ENCODE assay signal across 1 cellular context in genomic region chr3:123066599-123066895, GRCh38.
TF ChIP-seq lines count a peak whose summit lies in the region.

No MANE protein-coding gene starts in this region.

TF ChIP-seq in K562, 482 proteins besides CTCF, POLR2A, EP300 and RAD21 (continued from another document):
- TF ChIP-seq, protein P1, sequence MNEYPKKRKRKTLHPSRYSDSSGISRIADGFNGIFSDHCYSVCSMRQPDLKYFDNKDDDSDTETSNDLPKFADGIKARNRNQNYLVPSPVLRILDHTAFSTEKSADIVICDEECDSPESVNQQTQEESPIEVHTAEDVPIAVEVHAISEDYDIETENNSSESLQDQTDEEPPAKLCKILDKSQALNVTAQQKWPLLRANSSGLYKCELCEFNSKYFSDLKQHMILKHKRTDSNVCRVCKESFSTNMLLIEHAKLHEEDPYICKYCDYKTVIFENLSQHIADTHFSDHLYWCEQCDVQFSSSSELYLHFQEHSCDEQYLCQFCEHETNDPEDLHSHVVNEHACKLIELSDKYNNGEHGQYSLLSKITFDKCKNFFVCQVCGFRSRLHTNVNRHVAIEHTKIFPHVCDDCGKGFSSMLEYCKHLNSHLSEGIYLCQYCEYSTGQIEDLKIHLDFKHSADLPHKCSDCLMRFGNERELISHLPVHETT (CRISPR knock-in tag; conservative IDR thresholded peaks at IDR 0.05 in 1 of 2, IDR thresholded peaks at IDR 0.05 in 1 of 2): peak in 1 of 2 experiments; percentile 55; a peak in 1 of 4 replicates
- 0 out of 2 replicates have a peak, but pooled peaks have one; percentile 32 for TF ChIP-seq NR2C2 (CRISPR knock-in tag; IDR thresholded peaks at IDR 0.05)
- no peak for TF ChIP-seq NR2C2 (tag; IDR thresholded peaks at IDR 0.05)
- TF ChIP-seq, protein P2, sequence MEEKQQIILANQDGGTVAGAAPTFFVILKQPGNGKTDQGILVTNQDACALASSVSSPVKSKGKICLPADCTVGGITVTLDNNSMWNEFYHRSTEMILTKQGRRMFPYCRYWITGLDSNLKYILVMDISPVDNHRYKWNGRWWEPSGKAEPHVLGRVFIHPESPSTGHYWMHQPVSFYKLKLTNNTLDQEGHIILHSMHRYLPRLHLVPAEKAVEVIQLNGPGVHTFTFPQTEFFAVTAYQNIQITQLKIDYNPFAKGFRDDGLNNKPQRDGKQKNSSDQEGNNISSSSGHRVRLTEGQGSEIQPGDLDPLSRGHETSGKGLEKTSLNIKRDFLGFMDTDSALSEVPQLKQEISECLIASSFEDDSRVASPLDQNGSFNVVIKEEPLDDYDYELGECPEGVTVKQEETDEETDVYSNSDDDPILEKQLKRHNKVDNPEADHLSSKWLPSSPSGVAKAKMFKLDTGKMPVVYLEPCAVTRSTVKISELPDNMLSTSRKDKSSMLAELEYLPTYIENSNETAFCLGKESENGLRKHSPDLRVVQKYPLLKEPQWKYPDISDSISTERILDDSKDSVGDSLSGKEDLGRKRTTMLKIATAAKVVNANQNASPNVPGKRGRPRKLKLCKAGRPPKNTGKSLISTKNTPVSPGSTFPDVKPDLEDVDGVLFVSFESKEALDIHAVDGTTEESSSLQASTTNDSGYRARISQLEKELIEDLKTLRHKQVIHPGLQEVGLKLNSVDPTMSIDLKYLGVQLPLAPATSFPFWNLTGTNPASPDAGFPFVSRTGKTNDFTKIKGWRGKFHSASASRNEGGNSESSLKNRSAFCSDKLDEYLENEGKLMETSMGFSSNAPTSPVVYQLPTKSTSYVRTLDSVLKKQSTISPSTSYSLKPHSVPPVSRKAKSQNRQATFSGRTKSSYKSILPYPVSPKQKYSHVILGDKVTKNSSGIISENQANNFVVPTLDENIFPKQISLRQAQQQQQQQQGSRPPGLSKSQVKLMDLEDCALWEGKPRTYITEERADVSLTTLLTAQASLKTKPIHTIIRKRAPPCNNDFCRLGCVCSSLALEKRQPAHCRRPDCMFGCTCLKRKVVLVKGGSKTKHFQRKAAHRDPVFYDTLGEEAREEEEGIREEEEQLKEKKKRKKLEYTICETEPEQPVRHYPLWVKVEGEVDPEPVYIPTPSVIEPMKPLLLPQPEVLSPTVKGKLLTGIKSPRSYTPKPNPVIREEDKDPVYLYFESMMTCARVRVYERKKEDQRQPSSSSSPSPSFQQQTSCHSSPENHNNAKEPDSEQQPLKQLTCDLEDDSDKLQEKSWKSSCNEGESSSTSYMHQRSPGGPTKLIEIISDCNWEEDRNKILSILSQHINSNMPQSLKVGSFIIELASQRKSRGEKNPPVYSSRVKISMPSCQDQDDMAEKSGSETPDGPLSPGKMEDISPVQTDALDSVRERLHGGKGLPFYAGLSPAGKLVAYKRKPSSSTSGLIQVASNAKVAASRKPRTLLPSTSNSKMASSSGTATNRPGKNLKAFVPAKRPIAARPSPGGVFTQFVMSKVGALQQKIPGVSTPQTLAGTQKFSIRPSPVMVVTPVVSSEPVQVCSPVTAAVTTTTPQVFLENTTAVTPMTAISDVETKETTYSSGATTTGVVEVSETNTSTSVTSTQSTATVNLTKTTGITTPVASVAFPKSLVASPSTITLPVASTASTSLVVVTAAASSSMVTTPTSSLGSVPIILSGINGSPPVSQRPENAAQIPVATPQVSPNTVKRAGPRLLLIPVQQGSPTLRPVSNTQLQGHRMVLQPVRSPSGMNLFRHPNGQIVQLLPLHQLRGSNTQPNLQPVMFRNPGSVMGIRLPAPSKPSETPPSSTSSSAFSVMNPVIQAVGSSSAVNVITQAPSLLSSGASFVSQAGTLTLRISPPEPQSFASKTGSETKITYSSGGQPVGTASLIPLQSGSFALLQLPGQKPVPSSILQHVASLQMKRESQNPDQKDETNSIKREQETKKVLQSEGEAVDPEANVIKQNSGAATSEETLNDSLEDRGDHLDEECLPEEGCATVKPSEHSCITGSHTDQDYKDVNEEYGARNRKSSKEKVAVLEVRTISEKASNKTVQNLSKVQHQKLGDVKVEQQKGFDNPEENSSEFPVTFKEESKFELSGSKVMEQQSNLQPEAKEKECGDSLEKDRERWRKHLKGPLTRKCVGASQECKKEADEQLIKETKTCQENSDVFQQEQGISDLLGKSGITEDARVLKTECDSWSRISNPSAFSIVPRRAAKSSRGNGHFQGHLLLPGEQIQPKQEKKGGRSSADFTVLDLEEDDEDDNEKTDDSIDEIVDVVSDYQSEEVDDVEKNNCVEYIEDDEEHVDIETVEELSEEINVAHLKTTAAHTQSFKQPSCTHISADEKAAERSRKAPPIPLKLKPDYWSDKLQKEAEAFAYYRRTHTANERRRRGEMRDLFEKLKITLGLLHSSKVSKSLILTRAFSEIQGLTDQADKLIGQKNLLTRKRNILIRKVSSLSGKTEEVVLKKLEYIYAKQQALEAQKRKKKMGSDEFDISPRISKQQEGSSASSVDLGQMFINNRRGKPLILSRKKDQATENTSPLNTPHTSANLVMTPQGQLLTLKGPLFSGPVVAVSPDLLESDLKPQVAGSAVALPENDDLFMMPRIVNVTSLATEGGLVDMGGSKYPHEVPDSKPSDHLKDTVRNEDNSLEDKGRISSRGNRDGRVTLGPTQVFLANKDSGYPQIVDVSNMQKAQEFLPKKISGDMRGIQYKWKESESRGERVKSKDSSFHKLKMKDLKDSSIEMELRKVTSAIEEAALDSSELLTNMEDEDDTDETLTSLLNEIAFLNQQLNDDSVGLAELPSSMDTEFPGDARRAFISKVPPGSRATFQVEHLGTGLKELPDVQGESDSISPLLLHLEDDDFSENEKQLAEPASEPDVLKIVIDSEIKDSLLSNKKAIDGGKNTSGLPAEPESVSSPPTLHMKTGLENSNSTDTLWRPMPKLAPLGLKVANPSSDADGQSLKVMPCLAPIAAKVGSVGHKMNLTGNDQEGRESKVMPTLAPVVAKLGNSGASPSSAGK (IDR thresholded peaks at IDR 0.05): peak; percentile 97; the same call in 1 of the 2 replicates
- TF ChIP-seq ZNF140 (CRISPR knock-in tag; IDR thresholded peaks at IDR 0.05): no peak
- TF ChIP-seq SP1 (CRISPR knock-in tag; IDR thresholded peaks at IDR 0.05): 0 out of 2 replicates have a peak, but pooled peaks have one; percentile 27
- peak; percentile 99 for TF ChIP-seq L3MBTL2 (IDR thresholded peaks at IDR 0.05)
- TF ChIP-seq RAD51 (IDR thresholded peaks at IDR 0.05; ENCODE audit: borderline replicate concordance, low read depth): peak; percentile 73; the same call in 1 of the 2 replicates
- TF ChIP-seq ELF1 (tag; IDR thresholded peaks at IDR 0.05): peak; percentile 45; the same call in 1 of the 2 replicates
- TF ChIP-seq, protein P3, sequence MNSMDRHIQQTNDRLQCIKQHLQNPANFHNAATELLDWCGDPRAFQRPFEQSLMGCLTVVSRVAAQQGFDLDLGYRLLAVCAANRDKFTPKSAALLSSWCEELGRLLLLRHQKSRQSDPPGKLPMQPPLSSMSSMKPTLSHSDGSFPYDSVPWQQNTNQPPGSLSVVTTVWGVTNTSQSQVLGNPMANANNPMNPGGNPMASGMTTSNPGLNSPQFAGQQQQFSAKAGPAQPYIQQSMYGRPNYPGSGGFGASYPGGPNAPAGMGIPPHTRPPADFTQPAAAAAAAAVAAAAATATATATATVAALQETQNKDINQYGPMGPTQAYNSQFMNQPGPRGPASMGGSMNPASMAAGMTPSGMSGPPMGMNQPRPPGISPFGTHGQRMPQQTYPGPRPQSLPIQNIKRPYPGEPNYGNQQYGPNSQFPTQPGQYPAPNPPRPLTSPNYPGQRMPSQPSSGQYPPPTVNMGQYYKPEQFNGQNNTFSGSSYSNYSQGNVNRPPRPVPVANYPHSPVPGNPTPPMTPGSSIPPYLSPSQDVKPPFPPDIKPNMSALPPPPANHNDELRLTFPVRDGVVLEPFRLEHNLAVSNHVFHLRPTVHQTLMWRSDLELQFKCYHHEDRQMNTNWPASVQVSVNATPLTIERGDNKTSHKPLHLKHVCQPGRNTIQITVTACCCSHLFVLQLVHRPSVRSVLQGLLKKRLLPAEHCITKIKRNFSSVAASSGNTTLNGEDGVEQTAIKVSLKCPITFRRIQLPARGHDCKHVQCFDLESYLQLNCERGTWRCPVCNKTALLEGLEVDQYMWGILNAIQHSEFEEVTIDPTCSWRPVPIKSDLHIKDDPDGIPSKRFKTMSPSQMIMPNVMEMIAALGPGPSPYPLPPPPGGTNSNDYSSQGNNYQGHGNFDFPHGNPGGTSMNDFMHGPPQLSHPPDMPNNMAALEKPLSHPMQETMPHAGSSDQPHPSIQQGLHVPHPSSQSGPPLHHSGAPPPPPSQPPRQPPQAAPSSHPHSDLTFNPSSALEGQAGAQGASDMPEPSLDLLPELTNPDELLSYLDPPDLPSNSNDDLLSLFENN (IDR thresholded peaks at IDR 0.05; ENCODE audit: low read depth in 2 of 2, low read length in 2 of 2): no peak
- TF ChIP-seq MYC (IDR thresholded peaks at IDR 0.05; ENCODE audit: low read depth, low read length): no peak
- 0 out of 2 replicates have a peak, but pooled peaks have one; percentile 30 for TF ChIP-seq MYC (CRISPR knock-in tag; IDR thresholded peaks at IDR 0.05; ENCODE audit: borderline replicate concordance, low read depth)
- TF ChIP-seq, protein P4, sequence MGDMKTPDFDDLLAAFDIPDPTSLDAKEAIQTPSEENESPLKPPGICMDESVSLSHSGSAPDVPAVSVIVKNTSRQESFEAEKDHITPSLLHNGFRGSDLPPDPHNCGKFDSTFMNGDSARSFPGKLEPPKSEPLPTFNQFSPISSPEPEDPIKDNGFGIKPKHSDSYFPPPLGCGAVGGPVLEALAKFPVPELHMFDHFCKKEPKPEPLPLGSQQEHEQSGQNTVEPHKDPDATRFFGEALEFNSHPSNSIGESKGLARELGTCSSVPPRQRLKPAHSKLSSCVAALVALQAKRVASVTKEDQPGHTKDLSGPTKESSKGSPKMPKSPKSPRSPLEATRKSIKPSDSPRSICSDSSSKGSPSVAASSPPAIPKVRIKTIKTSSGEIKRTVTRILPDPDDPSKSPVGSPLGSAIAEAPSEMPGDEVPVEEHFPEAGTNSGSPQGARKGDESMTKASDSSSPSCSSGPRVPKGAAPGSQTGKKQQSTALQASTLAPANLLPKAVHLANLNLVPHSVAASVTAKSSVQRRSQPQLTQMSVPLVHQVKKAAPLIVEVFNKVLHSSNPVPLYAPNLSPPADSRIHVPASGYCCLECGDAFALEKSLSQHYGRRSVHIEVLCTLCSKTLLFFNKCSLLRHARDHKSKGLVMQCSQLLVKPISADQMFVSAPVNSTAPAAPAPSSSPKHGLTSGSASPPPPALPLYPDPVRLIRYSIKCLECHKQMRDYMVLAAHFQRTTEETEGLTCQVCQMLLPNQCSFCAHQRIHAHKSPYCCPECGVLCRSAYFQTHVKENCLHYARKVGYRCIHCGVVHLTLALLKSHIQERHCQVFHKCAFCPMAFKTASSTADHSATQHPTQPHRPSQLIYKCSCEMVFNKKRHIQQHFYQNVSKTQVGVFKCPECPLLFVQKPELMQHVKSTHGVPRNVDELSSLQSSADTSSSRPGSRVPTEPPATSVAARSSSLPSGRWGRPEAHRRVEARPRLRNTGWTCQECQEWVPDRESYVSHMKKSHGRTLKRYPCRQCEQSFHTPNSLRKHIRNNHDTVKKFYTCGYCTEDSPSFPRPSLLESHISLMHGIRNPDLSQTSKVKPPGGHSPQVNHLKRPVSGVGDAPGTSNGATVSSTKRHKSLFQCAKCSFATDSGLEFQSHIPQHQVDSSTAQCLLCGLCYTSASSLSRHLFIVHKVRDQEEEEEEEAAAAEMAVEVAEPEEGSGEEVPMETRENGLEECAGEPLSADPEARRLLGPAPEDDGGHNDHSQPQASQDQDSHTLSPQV (IDR thresholded peaks at IDR 0.05): peak; percentile 90
- TF ChIP-seq HDAC8 (tag; IDR thresholded peaks at IDR 0.05): no peak
